16 cellular contexts compared by ENCODE assay signal in genomic region chr10:78630944-78631838, GRCh38.
DNase-seq lines count a peak whose midpoint lies in the region; ATAC-seq, FAIRE-seq and TF ChIP-seq lines count a peak whose summit lies in the region.
"Had no signal": no experiment of that assay in that cellular context is flagged by ENCODE, and none has a peak within 500 bp of the region (broad histone marks: within the 10 kb centered on the region; RNA-seq: fewer than 3 reads in every experiment).

No MANE protein-coding gene starts in this region.

- intact Hi-C loops in upper lobe of right lung (cut with DNase I), result no loop called here
- intact Hi-C loops in activated T-helper 2 cell treated with anti-CD3 and anti-CD28 coated beads, Interferon-gamma antibody, Interleukin-2, Interleukin-4, amounts not matched to agents 10 μg/mL and 5 μg/mL and 100 μg/mL, durations not matched to agents 14 hours and 24 hours and 36 hours (cut with micrococcal nuclease), result no loop called here

- no peak overlapping the region for H3K4me2 ChIP-seq in astrocyte (ENCODE audit: low read length)
- no peak overlapping the region for H3K4me2 ChIP-seq in Karpas-422 (ENCODE audit: low read depth, low read length, poor library complexity, severe bottlenecking)

- H3K4me1 Mint-ChIP-seq in astrocyte (ENCODE audit: low read depth, unreplicated experiment), result peaks cover 15% of the 10 kb centered on the region
- H3K4me1 Mint-ChIP-seq in activated T-helper 2 cell treated with anti-CD3 and anti-CD28 coated beads, Interferon-gamma antibody, Interleukin-2, Interleukin-4, amounts not matched to agents 10 μg/mL and 5 μg/mL and 100 μg/mL, durations not matched to agents 14 hours and 24 hours and 36 hours (ENCODE audit: low read depth), result peaks cover 4% of the 10 kb centered on the region

- no peaks in the 10 kb centered on the region for H3K9me3 ChIP-seq in astrocyte (ENCODE audit: insufficient read depth, low read depth, low read length)
- H3K9me3 ChIP-seq in upper lobe of right lung, result no peaks in the 10 kb centered on the region
- no peaks in the 10 kb centered on the region for H3K9me3 ChIP-seq in Karpas-422 (ENCODE audit: low read length)

- H3K79me2 ChIP-seq in astrocyte (ENCODE audit: insufficient read depth, low read length) (no peaks in the 10 kb centered on the region), Karpas-422 (ENCODE audit: low read length) (no peaks in the 10 kb centered on the region)

- TF ChIP-seq CTCF in astrocyte (IDR thresholded peaks at IDR 0.05; ENCODE audit: insufficient read depth, low read depth, low read length) (no peak), upper lobe of right lung (IDR thresholded peaks at IDR 0.05) (no peak)

- no peaks in the 10 kb centered on the region for H3K36me3 Mint-ChIP-seq in astrocyte (ENCODE audit: low read depth, unreplicated experiment)
- H3K36me3 Mint-ChIP-seq in activated T-helper 2 cell treated with anti-CD3 and anti-CD28 coated beads, Interferon-gamma antibody, Interleukin-2, Interleukin-4, amounts not matched to agents 10 μg/mL and 5 μg/mL and 100 μg/mL, durations not matched to agents 14 hours and 24 hours and 36 hours (ENCODE audit: low read depth), result no peaks in the 10 kb centered on the region

- no peaks in the 10 kb centered on the region for H3K9me2 ChIP-seq in Karpas-422 (replicated peaks; ENCODE audit: insufficient read depth, low read length)

- H3K36me3 ChIP-seq in astrocyte (ENCODE audit: insufficient read depth, low read length) (no peaks in the 10 kb centered on the region), upper lobe of right lung (no peaks in the 10 kb centered on the region), Karpas-422 (ENCODE audit: insufficient read depth, low read length) (no peaks in the 10 kb centered on the region)

- H3K9ac ChIP-seq in astrocyte (ENCODE audit: low read length) (no peak overlapping the region), Karpas-422 (ENCODE audit: low read length) (no peak overlapping the region)

- peak; percentile 22 for DNase-seq in EH (ENCODE audit: low read depth)
- peak; percentile 79 for DNase-seq in astrocyte (ENCODE audit: low read depth)
- peak; percentile 55 for DNase-seq in myocyte (ENCODE audit: low read depth)
- no peak for DNase-seq in upper lobe of right lung
- no peak for DNase-seq in activated T-helper 2 cell treated with anti-CD3 and anti-CD28 coated beads, Interferon-gamma antibody, Interleukin-2, Interleukin-4, amounts not matched to agents 10 μg/mL and 5 μg/mL and 100 μg/mL, durations not matched to agents 14 hours and 24 hours and 36 hours (ENCODE audit: low spot score)
- DNase-seq in NCI-H69 (lab: John Stamatoyannopoulos, UW), result no peak
- no peak for DNase-seq in Karpas-422
- DNase-seq: cortex of kidney; DND-41; HFFc6; midbrain; NCI-H1417; stimulated activated naive CD4-positive, alpha-beta T cell; T-helper 9 cell had no signal

- H2AFZ ChIP-seq in astrocyte (ENCODE audit: low read depth, low read length) (no peak overlapping the region), Karpas-422 (ENCODE audit: low read length) (no peak overlapping the region)

- H3K27ac ChIP-seq in astrocyte (ENCODE audit: low read depth, low read length) (peak overlapping the region; percentile 14), upper lobe of right lung (no peak overlapping the region), Karpas-422 (ENCODE audit: low read length) (no peak overlapping the region)

- H3K4me3 Mint-ChIP-seq in astrocyte (ENCODE audit: unreplicated experiment), result no peak overlapping the region
- H3K4me3 Mint-ChIP-seq in activated T-helper 2 cell treated with anti-CD3 and anti-CD28 coated beads, Interferon-gamma antibody, Interleukin-2, Interleukin-4, amounts not matched to agents 10 μg/mL and 5 μg/mL and 100 μg/mL, durations not matched to agents 14 hours and 24 hours and 36 hours (ENCODE audit: low read depth), result no peak overlapping the region
- H3K4me3 Mint-ChIP-seq: HFFc6 had no signal

- FAIRE-seq in astrocyte (lab: Jason Lieb, UNC), result no peak

- H3K4me1 ChIP-seq in astrocyte (ENCODE audit: insufficient read depth, low read length) (peaks cover 25% of the 10 kb centered on the region), upper lobe of right lung (no peaks in the 10 kb centered on the region), Karpas-422 (ENCODE audit: low read length) (no peaks in the 10 kb centered on the region)

- H3K27me3 ChIP-seq in astrocyte (ENCODE audit: insufficient read depth, low read length) (no peaks in the 10 kb centered on the region), upper lobe of right lung (no peaks in the 10 kb centered on the region), Karpas-422 (ENCODE audit: low read length) (no peaks in the 10 kb centered on the region)

- H4K20me1 ChIP-seq in astrocyte (ENCODE audit: insufficient read depth, low read length) (no peaks in the 10 kb centered on the region), Karpas-422 (ENCODE audit: insufficient read depth, low read depth, low read length) (no peaks in the 10 kb centered on the region)

- no peak overlapping the region for H3K27ac Mint-ChIP-seq in astrocyte (ENCODE audit: unreplicated experiment)
- H3K27ac Mint-ChIP-seq in activated T-helper 2 cell treated with anti-CD3 and anti-CD28 coated beads, Interferon-gamma antibody, Interleukin-2, Interleukin-4, amounts not matched to agents 10 μg/mL and 5 μg/mL and 100 μg/mL, durations not matched to agents 14 hours and 24 hours and 36 hours, result no peak overlapping the region
- H3K27ac Mint-ChIP-seq: HFFc6 had no signal

- H3K9me3 Mint-ChIP-seq in astrocyte (ENCODE audit: unreplicated experiment), result no peaks in the 10 kb centered on the region
- H3K9me3 Mint-ChIP-seq in activated T-helper 2 cell treated with anti-CD3 and anti-CD28 coated beads, Interferon-gamma antibody, Interleukin-2, Interleukin-4, amounts not matched to agents 10 μg/mL and 5 μg/mL and 100 μg/mL, durations not matched to agents 14 hours and 24 hours and 36 hours, result no peaks in the 10 kb centered on the region
- H3K9me3 Mint-ChIP-seq: HFFc6 had no signal

- peaks cover 27% of the 10 kb centered on the region for H3K27me3 Mint-ChIP-seq in astrocyte (ENCODE audit: low read depth, unreplicated experiment)
- peaks cover 3% of the 10 kb centered on the region for H3K27me3 Mint-ChIP-seq in activated T-helper 2 cell treated with anti-CD3 and anti-CD28 coated beads, Interferon-gamma antibody, Interleukin-2, Interleukin-4, amounts not matched to agents 10 μg/mL and 5 μg/mL and 100 μg/mL, durations not matched to agents 14 hours and 24 hours and 36 hours (ENCODE audit: low read depth)

- H3K4me3 ChIP-seq in astrocyte (ENCODE audit: insufficient read depth, low read depth, low read length) (no peak overlapping the region), upper lobe of right lung (no peak overlapping the region), Karpas-422 (ENCODE audit: low read length) (no peak overlapping the region)
- H3K4me3 ChIP-seq: skin epidermis had no signal

- ATAC-seq in GM21529 (IDR thresholded peaks at IDR 0.05; ENCODE audit: unreplicated experiment), result peak; percentile 48
- ATAC-seq in upper lobe of right lung, result no peak

Comparison
In these comparisons a context has a peak if more than half of its experiments do, and no peak if none do; other contexts are left out.
1. DNase-seq: peak in EH (single experiment), astrocyte (single experiment) and myocyte (single experiment); none in upper lobe of right lung (single experiment), activated T-helper 2 cell treated with anti-CD3 and anti-CD28 coated beads, Interferon-gamma antibody, Interleukin-2, Interleukin-4, amounts not matched to agents 10 μg/mL and 5 μg/mL and 100 μg/mL, durations not matched to agents 14 hours and 24 hours and 36 hours (single experiment), NCI-H69 (single experiment) and Karpas-422 (single experiment).